Comparison of ENCODE assay signal across 14 cellular contexts in the genomic region with DNA sequence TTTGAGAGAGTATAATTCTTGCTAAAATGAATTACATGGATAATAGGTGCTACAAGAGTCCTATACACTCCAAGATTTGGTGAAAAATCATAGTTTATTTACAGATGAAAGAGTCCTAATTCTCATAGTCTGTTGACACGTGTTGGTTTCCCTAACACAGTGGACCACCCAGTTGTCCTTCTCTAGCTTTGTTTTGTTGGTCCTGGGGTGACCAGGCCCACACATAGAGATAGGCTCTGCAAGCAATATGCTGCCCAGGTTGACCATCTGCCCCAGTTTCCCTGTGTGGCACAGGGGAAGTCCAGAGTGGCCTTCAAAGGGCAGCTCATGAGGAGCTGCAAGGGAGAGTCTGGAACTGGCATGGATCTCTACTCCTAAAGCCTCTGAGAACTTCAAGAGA.
DNase-seq lines count a peak whose midpoint lies in the region; ATAC-seq, FAIRE-seq and TF ChIP-seq lines count a peak whose summit lies in the region.
"Had no signal": no experiment of that assay in that cellular context is flagged by ENCODE, and none has a peak within 500 bp of the region (broad histone marks: within the 10 kb centered on the region; RNA-seq: fewer than 3 reads in every experiment).

No MANE protein-coding gene starts in this region.

- H3K9me3 Mint-ChIP-seq in CD4-positive, alpha-beta memory T cell: no peaks in the 10 kb centered on the region

- H3K36me3 Mint-ChIP-seq in CD4-positive, alpha-beta memory T cell: peaks cover 8 to 10% of the 10 kb centered on the region in 2 donors

- no peak overlapping the region for H3K27ac ChIP-seq in CD4-positive, alpha-beta memory T cell (ENCODE audit: low read depth, low read length)
- H3K27ac ChIP-seq in Peyer's patch: peak overlapping the region in 3 of 4 donors; percentile 25 to 82 (median 75)
- H3K27ac ChIP-seq in fibroblast of lung (ENCODE audit: insufficient read depth, low read length): peak overlapping the region; percentile 98
- H3K27ac ChIP-seq in pancreas: no peak overlapping the region

- H3K27ac Mint-ChIP-seq in CD4-positive, alpha-beta memory T cell: peak overlapping the region; percentile 39 to 95 (median 89)

- TF ChIP-seq CTCF in Peyer's patch (IDR thresholded peaks at IDR 0.05) (no peak), fibroblast of lung (conservative IDR thresholded peaks at IDR 0.05 in 1 of 2, IDR thresholded peaks at IDR 0.05 in 1 of 2; ENCODE audit: low read depth in 1 of 2, low read length in 2 of 2) (no peak), pancreas (IDR thresholded peaks at IDR 0.05) (no peak), GM20000 (IDR thresholded peaks at IDR 0.05; ENCODE audit: extremely low read depth, missing control alignments) (no peak)

- H3K4me1 ChIP-seq in CD4-positive, alpha-beta memory T cell (ENCODE audit: insufficient read depth, low read length): peaks cover 36% of the 10 kb centered on the region
- peaks cover 0 to 31% (median 7%) of the 10 kb centered on the region in 4 donors for H3K4me1 ChIP-seq in Peyer's patch
- H3K4me1 ChIP-seq in fibroblast of lung (ENCODE audit: control insufficient read depth, extremely low read depth, insufficient read depth, low read length): peaks cover 36% of the 10 kb centered on the region
- peaks cover 72% of the 10 kb centered on the region for H3K4me1 ChIP-seq in skeletal muscle satellite cell (ENCODE audit: control insufficient read depth, insufficient read depth, low read length)
- no peaks in the 10 kb centered on the region for H3K4me1 ChIP-seq in pancreas

- H3K79me2 ChIP-seq in fibroblast of lung (ENCODE audit: control insufficient read depth, insufficient read depth, low read length): peaks cover 11% of the 10 kb centered on the region

- H3K4me3 Mint-ChIP-seq in CD4-positive, alpha-beta memory T cell: peak overlapping the region in 1 of 8 donors; percentile 37

- CTCF ChIA-PET in CD4-positive, alpha-beta memory T cell (lab: Charles Lee; ENCODE audit: partially characterized antibody): interaction anchor here (0.9 to 1.3 kb wide), 3 partner anchors 12 to 184 kb away, joined by 3 to 5 read pairs (median 3); no protein-coding TSS in a partner anchor

- intact Hi-C loops in CD4-positive, alpha-beta memory T cell (cut with micrococcal nuclease): no loop called here
- intact Hi-C loops in pancreas (cut with DNase I): no loop called here

- no peaks in the 10 kb centered on the region for H4K20me1 ChIP-seq in fibroblast of lung (ENCODE audit: control insufficient read depth, extremely low read depth, insufficient read depth, low read length)

- no peaks in the 10 kb centered on the region for H3K27me3 ChIP-seq in CD4-positive, alpha-beta memory T cell (ENCODE audit: insufficient read depth, low read length)
- H3K27me3 ChIP-seq in Peyer's patch (no peaks in the 10 kb centered on the region), fibroblast of lung (ENCODE audit: control insufficient read depth, insufficient read depth, low read length) (no peaks in the 10 kb centered on the region), skeletal muscle satellite cell (ENCODE audit: control insufficient read depth, insufficient read depth, low read length) (no peaks in the 10 kb centered on the region), pancreas (no peaks in the 10 kb centered on the region)

- peaks cover 41 to 53% (median 45%) of the 10 kb centered on the region in 4 donors for H3K4me1 Mint-ChIP-seq in CD4-positive, alpha-beta memory T cell

- POLR2A ChIA-PET in CD4-positive, alpha-beta memory T cell (lab: Charles Lee; ENCODE audit: partially characterized antibody): interaction anchor here (0.6 to 1.0 kb wide), 2 partner anchors 65 to 98 kb away, joined by 3 read pairs; no protein-coding TSS in a partner anchor

- no peak for ATAC-seq in pancreas
- ATAC-seq: left colon had no signal

- no peak for FAIRE-seq in pancreas (lab: Jason Lieb, UNC)

- no peak overlapping the region for H2AFZ ChIP-seq in fibroblast of lung (ENCODE audit: low read length)

- H3K4me2 ChIP-seq in fibroblast of lung (ENCODE audit: extremely low read depth, insufficient read depth, low read length) (no peak overlapping the region), skeletal muscle satellite cell (ENCODE audit: low read length) (no peak overlapping the region)

- TF ChIP-seq POLR2A in Peyer's patch (IDR thresholded peaks at IDR 0.05): no peak

- H3K27me3 Mint-ChIP-seq in CD4-positive, alpha-beta memory T cell: no peaks in the 10 kb centered on the region

- WGBS in pancreas, 2 donors: 79 to 88% methylated on average over 1 of the region's 1 CpG

- DNase-seq in CD4-positive, alpha-beta memory T cell: no peak
- DNase-seq in Peyer's patch (no peak), fibroblast of lung (ENCODE audit: low read depth in 2 of 2) (no peak), pancreas (no peak), AG08395 (ENCODE audit: low spot score) (no peak), GM20000 (ENCODE audit: low spot score) (no peak)
- DNase-seq: aorta; effector CD4-positive, alpha-beta T cell; Kasumi-1; left colon; NCI-H2029; stimulated activated CD4-positive, alpha-beta T cell treated with anti-CD3 and anti-CD28 coated beads, Interleukin-2, amount 100 ng/mL, for 48 hours; stimulated activated naive CD4-positive, alpha-beta T cell treated with Interleukin-2 at 50 U/mL for 16 hours had no signal

- H3K36me3 ChIP-seq in CD4-positive, alpha-beta memory T cell (ENCODE audit: insufficient read depth, low read length): no peaks in the 10 kb centered on the region
- H3K36me3 ChIP-seq in Peyer's patch (no peaks in the 10 kb centered on the region), fibroblast of lung (ENCODE audit: control insufficient read depth, insufficient read depth, low read length) (no peaks in the 10 kb centered on the region), skeletal muscle satellite cell (ENCODE audit: insufficient read depth, low read length) (no peaks in the 10 kb centered on the region), pancreas (no peaks in the 10 kb centered on the region)

- H3K9ac ChIP-seq in fibroblast of lung (ENCODE audit: insufficient read depth, low read length) (no peak overlapping the region), skeletal muscle satellite cell (ENCODE audit: low read depth, low read length) (peak overlapping the region; percentile 79)

- no peaks in the 10 kb centered on the region for H3K9me3 ChIP-seq in CD4-positive, alpha-beta memory T cell (ENCODE audit: control insufficient read depth in 1 of 2, low read length in 2 of 2)
- H3K9me3 ChIP-seq in Peyer's patch (no peaks in the 10 kb centered on the region), fibroblast of lung (ENCODE audit: control insufficient read depth, insufficient read depth, low read depth, low read length) (no peaks in the 10 kb centered on the region), skeletal muscle satellite cell (replicated peaks; ENCODE audit: low read length) (no peaks in the 10 kb centered on the region), pancreas (no peaks in the 10 kb centered on the region)

- H3K4me3 ChIP-seq in CD4-positive, alpha-beta memory T cell (ENCODE audit: low read length in 2 of 2): no peak overlapping the region
- no peak overlapping the region for H3K4me3 ChIP-seq in Peyer's patch
- H3K4me3 ChIP-seq in fibroblast of lung (replicated peaks in 1 of 4; ENCODE audit: control extremely low read depth in 1 of 4, insufficient read depth in 1 of 4, low read depth in 3 of 4, low read length in 4 of 4): no peak overlapping the region
- no peak overlapping the region for H3K4me3 ChIP-seq in skeletal muscle satellite cell (ENCODE audit: low read length)
- no peak overlapping the region for H3K4me3 ChIP-seq in pancreas

Comparison
In these comparisons a context has a peak if more than half of its experiments do, and no peak if none do; other contexts are left out.
1. H3K27ac ChIP-seq: peak in Peyer's patch (3 of 4) and fibroblast of lung (single experiment); none in CD4-positive, alpha-beta memory T cell (single experiment) and pancreas (0 of 4).